ENCODE assay signal across 18 cellular contexts in genomic region chr3:20857636-20858035, GRCh38.
DNase-seq lines count a peak whose midpoint lies in the region; ATAC-seq and TF ChIP-seq lines count a peak whose summit lies in the region.
"Had no signal": no experiment of that assay in that cellular context is flagged by ENCODE, and none has a peak within 500 bp of the region (broad histone marks: within the 10 kb centered on the region; RNA-seq: fewer than 3 reads in every experiment).

No MANE protein-coding gene starts in this region.

- H3K9me3 Mint-ChIP-seq in naive thymus-derived CD4-positive, alpha-beta T cell = peaks cover 6 to 24% (median 13%) of the 10 kb centered on the region in 11 donors

- H2AFZ ChIP-seq in smooth muscle cell (ENCODE audit: low read depth) = no peak overlapping the region

- TF ChIP-seq CTCF in choroid plexus epithelial cell (conservative IDR thresholded peaks at IDR 0.05; ENCODE audit: low read depth, low read length) (no peak), smooth muscle cell (IDR thresholded peaks at IDR 0.05; ENCODE audit: borderline replicate concordance, insufficient read depth, poor library complexity, severe bottlenecking) (no peak)

- no peaks in the 10 kb centered on the region for H3K36me3 ChIP-seq in smooth muscle cell (ENCODE audit: low read depth)
- no peaks in the 10 kb centered on the region for H3K36me3 ChIP-seq in naive thymus-derived CD4-positive, alpha-beta T cell (ENCODE audit: control insufficient read depth in 2 of 3, insufficient read depth in 3 of 3, low read length in 3 of 3)

- POLR2A ChIA-PET in naive thymus-derived CD4-positive, alpha-beta T cell (lab: Charles Lee) = no interaction called here

- CTCF ChIA-PET in naive thymus-derived CD4-positive, alpha-beta T cell (lab: Charles Lee) = no interaction called here

- DNase-seq in EH (ENCODE audit: low read depth) (peak; percentile 85), M059J (ENCODE audit: low read depth) (peak; percentile 1), choroid plexus epithelial cell (ENCODE audit: low read depth) (peak; percentile 3), smooth muscle cell (lab: John Stamatoyannopoulos, UW; ENCODE audit: unreplicated experiment) (no peak)
- no peak for DNase-seq in stimulated activated CD4-positive, alpha-beta T cell treated with anti-CD3 and anti-CD28 coated beads, Interleukin-1b, Interleukin-23, amount 100 ng/mL, for 48 hours
- no peak for DNase-seq in stimulated activated CD4-positive, alpha-beta T cell treated with anti-CD3 and anti-CD28 coated beads, Interleukin-12 subunit alpha, Interleukin-12 subunit beta, amount 100 ng/mL, for 4 hours
- DNase-seq in naive thymus-derived CD4-positive, alpha-beta T cell = no peak
- DNase-seq: ACHN, C1 segment of cervical spinal cord, DND-41, GF-D8, KBM-7, NCI-H1436, NCI-H2029 treated with DMSO at 0.1 percent for 48 hours, NCI-H2171 treated with DMSO at 0.1 percent for 48 hours, NCI-H748 treated with DMSO at 0.1 percent for 48 hours had no signal

- H3K36me3 Mint-ChIP-seq in naive thymus-derived CD4-positive, alpha-beta T cell = no peaks in the 10 kb centered on the region

- H3K4me3 ChIP-seq in choroid plexus epithelial cell (ENCODE audit: low read depth, low read length) = no peak overlapping the region
- no peak overlapping the region for H3K4me3 ChIP-seq in smooth muscle cell
- H3K4me3 ChIP-seq in naive thymus-derived CD4-positive, alpha-beta T cell (ENCODE audit: low read length) = no peak overlapping the region

- no peaks in the 10 kb centered on the region for H3K4me1 ChIP-seq in smooth muscle cell (ENCODE audit: low read depth)
- H3K4me1 ChIP-seq in naive thymus-derived CD4-positive, alpha-beta T cell (ENCODE audit: control insufficient read depth in 2 of 2, insufficient read depth in 2 of 2, low read length in 2 of 2) = no peaks in the 10 kb centered on the region

- no peaks in the 10 kb centered on the region for H3K4me1 Mint-ChIP-seq in naive thymus-derived CD4-positive, alpha-beta T cell

- H3K27me3 ChIP-seq in smooth muscle cell (ENCODE audit: low read depth) = no peaks in the 10 kb centered on the region
- no peaks in the 10 kb centered on the region for H3K27me3 ChIP-seq in naive thymus-derived CD4-positive, alpha-beta T cell (ENCODE audit: control insufficient read depth in 2 of 2, insufficient read depth in 2 of 2, low read length in 2 of 2)

- intact Hi-C loops in naive thymus-derived CD4-positive, alpha-beta T cell (cut with micrococcal nuclease) = no loop called here

- H3K9me3 ChIP-seq in smooth muscle cell (replicated peaks; ENCODE audit: low read depth) = no peaks in the 10 kb centered on the region
- H3K9me3 ChIP-seq in naive thymus-derived CD4-positive, alpha-beta T cell (ENCODE audit: control insufficient read depth in 2 of 3, low read length in 3 of 3) = no peaks in the 10 kb centered on the region

- peak overlapping the region; percentile 54 for H3K4me2 ChIP-seq in smooth muscle cell

- H3K79me2 ChIP-seq in smooth muscle cell (ENCODE audit: low read depth) = no peaks in the 10 kb centered on the region

- peak overlapping the region; percentile 46 for H3K9ac ChIP-seq in smooth muscle cell (ENCODE audit: low read depth)

- no peak for ATAC-seq in naive thymus-derived CD4-positive, alpha-beta T cell
- ATAC-seq: HCT116 had no signal

- WGBS in smooth muscle cell (ENCODE audit: low lambda C conversion rate) = 31% methylated on average over 2 of the region's 2 CpGs

- H3K4me3 Mint-ChIP-seq in naive thymus-derived CD4-positive, alpha-beta T cell = no peak overlapping the region

- H3K27ac Mint-ChIP-seq in naive thymus-derived CD4-positive, alpha-beta T cell = no peak overlapping the region

- no peaks in the 10 kb centered on the region for H3K27me3 Mint-ChIP-seq in naive thymus-derived CD4-positive, alpha-beta T cell

- peak overlapping the region; percentile 84 for H3K27ac ChIP-seq in smooth muscle cell (ENCODE audit: low read depth)
- no peak overlapping the region for H3K27ac ChIP-seq in naive thymus-derived CD4-positive, alpha-beta T cell (ENCODE audit: low read depth, low read length)
- H3K27ac ChIP-seq: RWPE1 had no signal

- H4K20me1 ChIP-seq in smooth muscle cell (ENCODE audit: low read depth) = no peaks in the 10 kb centered on the region

- no peaks in the 10 kb centered on the region for H3F3A ChIP-seq in smooth muscle cell (ENCODE audit: low read depth)

Comparison
In these comparisons a context has a peak if more than half of its experiments do, and no peak if none do; other contexts are left out.
1. DNase-seq: peak in EH (single experiment), M059J (single experiment) and choroid plexus epithelial cell (single experiment); none in smooth muscle cell (single experiment), stimulated activated CD4-positive, alpha-beta T cell treated with anti-CD3 and anti-CD28 coated beads, Interleukin-1b, Interleukin-23, amount 100 ng/mL, for 48 hours (single experiment), stimulated activated CD4-positive, alpha-beta T cell treated with anti-CD3 and anti-CD28 coated beads, Interleukin-12 subunit alpha, Interleukin-12 subunit beta, amount 100 ng/mL, for 4 hours (single experiment) and naive thymus-derived CD4-positive, alpha-beta T cell (0 of 9).